Comparison of ENCODE assay signal across 25 cellular contexts in the genomic region with DNA sequence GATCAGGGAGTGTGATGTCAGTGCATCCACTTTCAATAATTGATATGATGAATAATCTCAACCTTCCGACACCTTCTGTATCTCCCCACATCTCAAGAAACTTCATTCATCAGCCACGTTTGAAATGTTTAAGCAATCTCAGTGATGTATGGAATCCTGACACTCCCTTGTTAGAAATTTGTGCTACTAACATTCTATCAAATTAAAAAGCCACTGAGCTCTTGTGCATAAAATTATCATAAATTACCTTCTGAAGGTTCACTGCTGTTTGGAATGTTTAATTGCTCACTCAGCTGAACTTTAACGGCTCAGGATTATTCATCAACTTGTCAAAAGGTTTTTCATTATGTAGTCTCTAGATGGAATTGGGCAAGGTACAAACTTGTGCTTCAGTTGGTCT.
"Had no signal": no experiment of that assay in that cellular context is flagged by ENCODE, and none has a peak within 500 bp of the region (broad histone marks: within the 10 kb centered on the region; RNA-seq: fewer than 3 reads in every experiment).

No MANE protein-coding gene starts in this region.

- H3K27ac Mint-ChIP-seq: natural killer cell treated with Interleukin-12 subunit alpha and Interleukin-12 subunit beta and Interleukin-15 and Interleukin-18, amount 100 ng/mL, for 72 hours; neural progenitor cell had no signal

- ATAC-seq: esophagus mucosa; heart left ventricle; left ventricle myocardium superior; natural killer cell treated with Interleukin-12 subunit alpha and Interleukin-12 subunit beta and Interleukin-15 and Interleukin-18, amount 100 ng/mL, for 72 hours had no signal

- H3K36me3 ChIP-seq: heart left ventricle, neural progenitor cell, prostate gland, sigmoid colon, stomach, thoracic aorta, transverse colon had no signal

- H3K27me3 Mint-ChIP-seq: natural killer cell treated with Interleukin-12 subunit alpha and Interleukin-12 subunit beta and Interleukin-15 and Interleukin-18, amount 100 ng/mL, for 72 hours had no signal

- H3K9ac ChIP-seq: neural progenitor cell, parathyroid adenoma had no signal

- H3K36me3 Mint-ChIP-seq: natural killer cell treated with Interleukin-12 subunit alpha and Interleukin-12 subunit beta and Interleukin-15 and Interleukin-18, amount 100 ng/mL, for 72 hours; neural progenitor cell had no signal

- H3K4me3 ChIP-seq: coronary artery, heart left ventricle, lung, neural progenitor cell, prostate gland, sigmoid colon, stomach, thoracic aorta, transverse colon had no signal

- DNase-seq: effector CD4-positive, alpha-beta T cell; heart left ventricle; left cardiac atrium; left ventricle myocardium superior; mesenchymal stem cell; midbrain; nucleus accumbens; sigmoid colon; small intestine; stimulated activated CD4-positive, alpha-beta T cell treated with anti-CD3 and anti-CD28 coated beads, Interleukin-12 subunit alpha, Interleukin-12 subunit beta, amount 100 ng/mL, for 4 hours; stimulated activated naive CD4-positive, alpha-beta T cell; stomach; substantia nigra; transverse colon had no signal

- H3K4me3 Mint-ChIP-seq: natural killer cell treated with Interleukin-12 subunit alpha and Interleukin-12 subunit beta and Interleukin-15 and Interleukin-18, amount 100 ng/mL, for 72 hours; neural progenitor cell had no signal

- H3K27me3 ChIP-seq: heart left ventricle, neural progenitor cell, sigmoid colon, stomach, transverse colon had no signal

- H3K9me3 ChIP-seq: heart left ventricle, prostate gland, sigmoid colon, stomach, thoracic aorta, transverse colon had no signal

- H3K4me1 ChIP-seq: heart left ventricle, neural progenitor cell, prostate gland, sigmoid colon, stomach, transverse colon had no signal

- H3K27ac ChIP-seq: coronary artery, heart left ventricle, neural progenitor cell, parathyroid adenoma, prostate gland, sigmoid colon, stomach, thoracic aorta, transverse colon had no signal

- FAIRE-seq: endometrium, frontal cortex, islet of Langerhans, small intestine had no signal
